23 cellular contexts compared by ENCODE assay signal in the genomic region with DNA sequence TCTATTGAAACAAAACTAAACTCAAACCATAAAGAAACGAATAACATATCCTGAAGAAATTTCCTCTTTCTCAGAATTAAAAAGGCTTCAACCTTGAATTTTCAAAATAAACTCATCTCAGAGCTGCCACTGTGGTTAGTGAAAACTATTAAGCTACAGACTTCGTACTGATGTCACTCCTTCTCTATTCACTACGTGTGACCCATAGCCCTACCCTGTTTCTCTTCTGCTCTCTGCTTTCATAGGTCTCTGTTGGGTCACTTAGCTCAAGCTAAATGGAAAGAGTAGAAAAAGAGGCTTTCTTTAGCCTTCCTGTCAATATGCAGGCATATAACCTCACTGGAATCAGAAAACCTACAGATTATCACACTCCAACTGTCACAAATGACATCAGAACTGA.
"Had no signal": no experiment of that assay in that cellular context is flagged by ENCODE, and none has a peak within 500 bp of the region (broad histone marks: within the 10 kb centered on the region; RNA-seq: fewer than 3 reads in every experiment).

No MANE protein-coding gene starts in this region.

- DNase-seq: activated CD4-positive, alpha-beta T cell treated with anti-CD3 and anti-CD28 coated beads, Interleukin-2, amount 10 ng/mL, durations not matched to agents 24 days and 14 days; activated CD8-positive, alpha-beta T cell treated with anti-CD3 and anti-CD28 coated beads for 36 hours; activated naive CD4-positive, alpha-beta T cell; activated naive CD8-positive, alpha-beta T cell treated with anti-CD3 and anti-CD28 coated beads for 36 hours; activated T-cell treated with anti-CD3 and anti-CD28 coated beads, Interleukin-2, amount 50 U/mL, for 1 hour; amniotic stem cell; body of pancreas; caudate nucleus; colonic mucosa; immature natural killer cell; kidney glomerular epithelial cell; left ventricle myocardium inferior; mammary epithelial cell; nephron progenitor cell; occipital lobe; stimulated activated naive CD8-positive, alpha-beta T cell treated with anti-CD3 and anti-CD28 coated beads, Interleukin-15, amount 100 ng/mL, for 72 hours; T1000; trophoblast cell had no signal

- H3K36me3 ChIP-seq: colonic mucosa, left ventricle myocardium inferior, suprapubic skin had no signal

- H3K27me3 Mint-ChIP-seq: activated CD4-positive, alpha-beta T cell treated with anti-CD3 and anti-CD28 coated beads, Interleukin-2, amount 10 ng/mL, durations not matched to agents 24 days and 14 days; activated CD8-positive, alpha-beta T cell treated with anti-CD3 and anti-CD28 coated beads for 36 hours; activated naive CD8-positive, alpha-beta T cell treated with anti-CD3 and anti-CD28 coated beads for 36 hours; activated T-helper 17 cell treated with anti-CD3 and anti-CD28 coated beads, Interleukin-2, amount 50 U/mL, for 72 hours; progenitor cell of endocrine pancreas; stimulated activated naive CD8-positive, alpha-beta T cell treated with anti-CD3 and anti-CD28 coated beads, Interleukin-15, amount 100 ng/mL, for 72 hours had no signal

- H3K4me3 ChIP-seq: body of pancreas, colonic mucosa, left ventricle myocardium inferior, suprapubic skin had no signal

- H3K4me1 Mint-ChIP-seq: activated CD4-positive, alpha-beta T cell treated with anti-CD3 and anti-CD28 coated beads, Interleukin-2, amount 10 ng/mL, durations not matched to agents 24 days and 14 days; activated naive CD8-positive, alpha-beta T cell treated with anti-CD3 and anti-CD28 coated beads for 36 hours; activated T-helper 17 cell treated with anti-CD3 and anti-CD28 coated beads, Interleukin-2, amount 50 U/mL, for 72 hours; immature natural killer cell; stimulated activated naive CD8-positive, alpha-beta T cell treated with anti-CD3 and anti-CD28 coated beads, Interleukin-15, amount 100 ng/mL, for 72 hours had no signal

- H3K27ac Mint-ChIP-seq: activated CD4-positive, alpha-beta T cell treated with anti-CD3 and anti-CD28 coated beads, Interleukin-2, amount 10 ng/mL, durations not matched to agents 24 days and 14 days; activated CD8-positive, alpha-beta T cell treated with anti-CD3 and anti-CD28 coated beads for 36 hours; activated naive CD8-positive, alpha-beta T cell treated with anti-CD3 and anti-CD28 coated beads for 36 hours; activated T-helper 17 cell treated with anti-CD3 and anti-CD28 coated beads, Interleukin-2, amount 50 U/mL, for 72 hours; immature natural killer cell; nephron progenitor cell; progenitor cell of endocrine pancreas had no signal

- H3K9me3 ChIP-seq: body of pancreas, colonic mucosa, suprapubic skin had no signal

- ATAC-seq: activated CD8-positive, alpha-beta T cell treated with anti-CD3 and anti-CD28 coated beads for 36 hours; activated T-helper 17 cell treated with anti-CD3 and anti-CD28 coated beads, Interleukin-2, amount 50 U/mL, for 72 hours; body of pancreas; esophagus mucosa; stimulated activated naive CD8-positive, alpha-beta T cell treated with anti-CD3 and anti-CD28 coated beads, Interleukin-15, amount 100 ng/mL, for 72 hours had no signal

- H3K27me3 ChIP-seq: body of pancreas, colonic mucosa, suprapubic skin had no signal

- H3K9me3 Mint-ChIP-seq: activated CD4-positive, alpha-beta T cell treated with anti-CD3 and anti-CD28 coated beads, Interleukin-2, amount 10 ng/mL, durations not matched to agents 24 days and 14 days; activated CD8-positive, alpha-beta T cell treated with anti-CD3 and anti-CD28 coated beads for 36 hours had no signal

- H3K27ac ChIP-seq: body of pancreas, colonic mucosa, left ventricle myocardium inferior, suprapubic skin had no signal

- H3K36me3 Mint-ChIP-seq: activated naive CD8-positive, alpha-beta T cell treated with anti-CD3 and anti-CD28 coated beads for 36 hours; immature natural killer cell had no signal

- H3K4me1 ChIP-seq: body of pancreas, colonic mucosa, left ventricle myocardium inferior, suprapubic skin had no signal

- FAIRE-seq: endometrium had no signal

- H3K4me3 Mint-ChIP-seq: activated CD4-positive, alpha-beta T cell treated with anti-CD3 and anti-CD28 coated beads, Interleukin-2, amount 10 ng/mL, durations not matched to agents 24 days and 14 days; activated CD8-positive, alpha-beta T cell treated with anti-CD3 and anti-CD28 coated beads for 36 hours; activated naive CD8-positive, alpha-beta T cell treated with anti-CD3 and anti-CD28 coated beads for 36 hours; activated T-helper 17 cell treated with anti-CD3 and anti-CD28 coated beads, Interleukin-2, amount 50 U/mL, for 72 hours; immature natural killer cell; nephron progenitor cell; stimulated activated naive CD8-positive, alpha-beta T cell treated with anti-CD3 and anti-CD28 coated beads, Interleukin-15, amount 100 ng/mL, for 72 hours had no signal
